8 cellular contexts compared by ENCODE assay signal in the genomic region with DNA sequence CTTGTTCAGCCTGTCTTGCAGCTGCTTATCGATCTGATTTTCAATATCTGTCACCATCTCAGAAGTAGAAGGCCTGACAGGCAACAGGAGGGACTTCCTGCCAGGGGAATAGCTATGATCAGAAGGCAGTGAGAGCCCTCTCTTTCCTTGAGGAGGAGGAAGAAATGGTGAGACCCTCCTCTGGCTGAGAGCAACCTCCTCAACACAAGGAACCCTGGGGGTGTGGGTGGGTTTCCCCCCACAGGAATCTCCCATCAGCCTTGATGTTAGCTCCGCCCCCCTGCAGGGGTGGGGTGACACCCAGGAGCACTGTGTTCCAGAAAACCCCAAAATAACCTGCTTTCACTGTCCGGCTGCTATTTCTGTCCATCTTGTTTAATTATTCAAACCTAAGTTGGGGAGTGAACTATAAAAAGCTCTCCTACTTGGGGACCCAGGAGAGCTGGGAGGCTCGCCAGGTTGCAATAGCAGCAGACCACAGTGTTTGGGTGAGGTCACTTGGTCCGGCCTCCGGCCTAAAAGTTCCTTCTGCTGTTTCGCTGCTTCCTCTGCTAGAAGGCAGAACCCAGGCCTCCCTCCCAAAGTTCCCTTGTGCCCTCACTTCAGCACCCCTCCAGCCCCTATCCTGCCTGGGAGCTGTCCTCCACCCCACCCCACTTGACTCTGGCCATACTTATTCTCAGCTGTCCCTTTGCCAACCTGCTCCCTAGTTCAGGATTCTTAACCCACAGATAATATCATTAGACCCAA. TPM values are rescaled to one million over a fixed set of nuclear protein-coding genes. Genes with fewer than 3 reads are reported as not detected.
DNase-seq lines count a peak whose midpoint lies in the region; ATAC-seq and TF ChIP-seq lines count a peak whose summit lies in the region.

No MANE protein-coding gene starts in this region.

- peaks cover 25 to 74% (median 43%) of the 10 kb centered on the region in 6 donors for H3K4me1 ChIP-seq in spleen

- ATAC-seq in T-cell (replicated peaks in 1 of 4) (no peak), Right ventricle myocardium superior (ENCODE audit: poor library complexity) (peak; percentile 47), omental fat pad (ENCODE audit: low FRiP score) (no peak), HG02973 (IDR thresholded peaks at IDR 0.05; ENCODE audit: unreplicated experiment) (no peak), GM21717 (IDR thresholded peaks at IDR 0.05; ENCODE audit: unreplicated experiment) (no peak)

- no peak for TF ChIP-seq CTCF in GM10266 (IDR thresholded peaks at IDR 0.05; ENCODE audit: control insufficient read depth, insufficient read depth, low read depth, missing control alignments)
- no peak for TF ChIP-seq CTCF in spleen (IDR thresholded peaks at IDR 0.05 in 8 of 11, conservative IDR thresholded peaks at IDR 0.05 in 3 of 11)
- TF ChIP-seq CTCF in omental fat pad (IDR thresholded peaks at IDR 0.05): no peak

- peak overlapping the region in 1 of 8 donors; percentile 40 for H3K4me3 ChIP-seq in spleen

- H3K36me3 ChIP-seq in spleen: no peaks in the 10 kb centered on the region

- TF ChIP-seq POLR2A in spleen (IDR thresholded peaks at IDR 0.05): no peak

- DNase-seq in GM10266 (ENCODE audit: extremely low spot score): peak; percentile 56
- DNase-seq in T-cell: no peak
- peak; percentile 90 for DNase-seq in Right ventricle myocardium superior
- no peak for DNase-seq in spleen
- no peak for DNase-seq in islet precursor cell
- DNase-seq in omental fat pad (ENCODE audit: low spot score): no peak

- H3K9me3 ChIP-seq in spleen: no peaks in the 10 kb centered on the region

- H3K9me3 Mint-ChIP-seq in T-cell: no peaks in the 10 kb centered on the region

- H3K4me3 Mint-ChIP-seq in T-cell: peak overlapping the region in 2 of 3 donors; percentile 28 to 60

- H3K4me1 Mint-ChIP-seq in T-cell: peaks cover 51 to 58% (median 57%) of the 10 kb centered on the region in 3 donors

- H3K27ac ChIP-seq in spleen: peak overlapping the region in 7 of 8 donors; percentile 3 to 79 (median 63)

- H3K36me3 Mint-ChIP-seq in T-cell: no peaks in the 10 kb centered on the region

- no peaks in the 10 kb centered on the region for H3K27me3 ChIP-seq in spleen (replicated peaks in 1 of 7)

- intact Hi-C loops in Right ventricle myocardium superior (cut with DNase I) (no loop called here), spleen (cut with DNase I; ENCODE audit: low total_unique reads) (no loop called here)

- H3K27me3 Mint-ChIP-seq in T-cell: no peaks in the 10 kb centered on the region

- WGBS in spleen, 5 donors: 36 to 64% (median 59%) methylated on average over 7 of the region's 7 CpGs

- CTCF ChIA-PET in T-cell (lab: Charles Lee): interaction anchor here (0.5 to 1.4 kb wide), 5 partner anchors 11 to 123 kb away, joined by 3 to 7 read pairs (median 3); no protein-coding TSS in a partner anchor

- POLR2A ChIA-PET in T-cell (lab: Charles Lee): interaction anchor here in 1 of 2 donors (0.7 kb wide), 1 partner anchor 276 kb away, joined by 3 read pairs; no protein-coding TSS in a partner anchor

- H3K27ac Mint-ChIP-seq in T-cell: peak overlapping the region; percentile 55 to 80

RNA-seq across cellular contexts. Expression of gene MEF2D, which starts 7.8 kb away (rescaled TPM):
- total RNA-seq in T-cell: 100 to 1,000 TPM in 2 of 5 donors, 10 to 100 TPM in 3; 60.7 to 133 (median 79.3) TPM
- total RNA-seq in Right ventricle myocardium superior: 96.6 TPM
- total RNA-seq in spleen: 100 to 1,000 TPM in 1 of 7 donors, 10 to 100 TPM in 6; 56.0 to 103 (median 71.4) TPM
- polyA plus RNA-seq in spleen: 10 to 100 TPM in 1 of 3 donors, 1 to 10 TPM in 2; 7.4 to 22.5 (median 7.6) TPM
- 10 to 100 TPM; 22.8 to 33.8 (median 28.1) TPM for total RNA-seq in omental fat pad

Comparison
In these comparisons a context has a peak if more than half of its experiments do, and no peak if none do; other contexts are left out.
1. DNase-seq: peak in GM10266 (single experiment) and Right ventricle myocardium superior (single experiment); none in T-cell (0 of 34), spleen (single experiment), islet precursor cell (single experiment) and omental fat pad (single experiment).